8 cellular contexts compared by ENCODE assay signal in genomic region chr1:41021526-41022308, GRCh38. TPM values are rescaled to one million over a fixed set of nuclear protein-coding genes. Genes with fewer than 3 reads are reported as not detected.
DNase-seq lines count a peak whose midpoint lies in the region; TF ChIP-seq lines count a peak whose summit lies in the region.
"Had no signal": no experiment of that assay in that cellular context is flagged by ENCODE, and none has a peak within 500 bp of the region (broad histone marks: within the 10 kb centered on the region; RNA-seq: fewer than 3 reads in every experiment).

Gene SLFNL1 (minus strand): TSS chr1:41021725. CDS start chr1:41020660, 1,065 bp downstream.

- H3K9me3 Mint-ChIP-seq in endothelial cell (ENCODE audit: unreplicated experiment) = no peaks in the 10 kb centered on the region
- H3K9me3 Mint-ChIP-seq in neural crest cell = no peaks in the 10 kb centered on the region

- H3K36me3 Mint-ChIP-seq in endothelial cell (ENCODE audit: low read depth, unreplicated experiment) (peaks cover 31% of the 10 kb centered on the region), neural crest cell (ENCODE audit: low read depth) (peaks cover 15% of the 10 kb centered on the region)

- DNase-seq in Daoy (ENCODE audit: low read depth) (peak; percentile 52), NCI-H2029 (lab: John Stamatoyannopoulos, UW) (peak; percentile 99), endothelial cell (ENCODE audit: low spot score) (no peak), neural crest cell (ENCODE audit: low read depth, low spot score) (no peak), middle frontal gyrus (ENCODE audit: extremely low spot score, low spot score) (no peak), midbrain (lab: John Stamatoyannopoulos, UW) (no peak)
- DNase-seq in stimulated activated CD4-positive, alpha-beta T cell treated with anti-CD3 and anti-CD28 coated beads, Interleukin-2, amount 100 ng/mL, for 48 hours = no peak
- DNase-seq: amniotic stem cell had no signal

- TF ChIP-seq CTCF in endothelial cell (IDR thresholded peaks at IDR 0.05; ENCODE audit: unreplicated experiment) (no peak), neural crest cell (conservative IDR thresholded peaks at IDR 0.05) (no peak)

- H3K4me1 Mint-ChIP-seq in endothelial cell (ENCODE audit: unreplicated experiment) = peaks cover 28% of the 10 kb centered on the region
- H3K4me1 Mint-ChIP-seq in neural crest cell = peaks cover 38% of the 10 kb centered on the region

- H3K4me3 Mint-ChIP-seq in endothelial cell (ENCODE audit: unreplicated experiment) (no peak within 1 kb of the TSS), neural crest cell (peak within 1 kb of the TSS; percentile 71)

- H3K27me3 Mint-ChIP-seq in endothelial cell (ENCODE audit: unreplicated experiment) = peaks cover 14% of the 10 kb centered on the region
- H3K27me3 Mint-ChIP-seq in neural crest cell (ENCODE audit: low read depth) = peaks cover 28% of the 10 kb centered on the region

- peak within 1 kb of the TSS; percentile 86 for H3K27ac Mint-ChIP-seq in endothelial cell (ENCODE audit: unreplicated experiment)
- no peak within 1 kb of the TSS for H3K27ac Mint-ChIP-seq in neural crest cell (ENCODE audit: unreplicated experiment)

RNA-seq across cellular contexts. Expression of gene SLFNL1, which starts in this region (rescaled TPM):
- not detected in 2 replicates for total RNA-seq in Daoy (2014; rRNA removed; shearing (Covaris generic))
- total RNA-seq in endothelial cell (ENCODE audit: unreplicated experiment) = 0.38 TPM
- 0.37 and 0.64 TPM in 2 replicates for total RNA-seq in neural crest cell

Comparison
In these comparisons a context has a peak if more than half of its experiments do, and no peak if none do; other contexts are left out.
1. Peak in DNase-seq in Daoy; RNA of the gene not detected or under 1 TPM.